ENCODE assay signal across 24 cellular contexts in the genomic region with DNA sequence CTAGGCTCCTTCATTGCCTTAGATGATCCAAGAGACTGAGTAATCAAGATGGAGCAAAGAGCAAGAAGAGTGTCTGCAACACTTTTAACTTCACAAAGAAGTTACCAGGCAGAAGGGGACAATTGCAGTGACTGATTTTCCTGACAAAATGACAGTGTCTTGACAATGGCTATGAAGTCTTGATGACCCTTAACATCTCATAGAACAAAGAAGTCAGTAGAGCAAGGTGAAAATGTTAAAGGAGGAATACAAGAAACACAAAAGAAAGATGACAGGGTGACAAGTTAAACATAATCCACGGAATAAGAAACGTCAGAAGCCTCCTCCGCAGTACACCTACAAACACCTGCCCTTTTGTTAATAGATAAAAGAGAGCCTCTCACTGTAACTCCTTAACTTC. TPM values are rescaled to one million over a fixed set of nuclear protein-coding genes. Genes with fewer than 3 reads are reported as not detected.
"Had no signal": no experiment of that assay in that cellular context is flagged by ENCODE, and none has a peak within 500 bp of the region (broad histone marks: within the 10 kb centered on the region; RNA-seq: fewer than 3 reads in every experiment).

No MANE protein-coding gene starts in this region.

- H3K9me3 Mint-ChIP-seq: stimulated activated memory B cell treated with anti-CD40 and anti-IgM and Interleukin-4, amounts not matched to agents 10 μg/mL and 1 μg/mL and 100 μg/mL, for 72 hours had no signal

- H3K27ac ChIP-seq: epithelial cell of prostate, gastrocnemius medialis, lower lobe of right lung, neutrophil, prostate gland, sigmoid colon, spleen, testis, tibial nerve, upper lobe of left lung had no signal

- H3K4me3 ChIP-seq: gastrocnemius medialis, lower lobe of right lung, prostate gland, sigmoid colon, spleen, testis, tibial nerve, upper lobe of left lung had no signal

- H3K4me1 Mint-ChIP-seq: nephron progenitor cell; stimulated activated memory B cell treated with anti-CD40 and anti-IgM and Interleukin-4, amounts not matched to agents 10 μg/mL and 1 μg/mL and 100 μg/mL, for 72 hours had no signal

- H3K36me3 Mint-ChIP-seq: stimulated activated memory B cell treated with anti-CD40 and anti-IgM and Interleukin-4, amounts not matched to agents 10 μg/mL and 1 μg/mL and 100 μg/mL, for 72 hours had no signal

- H3K36me3 ChIP-seq: gastrocnemius medialis, lower lobe of right lung, neutrophil, prostate gland, sigmoid colon, spleen, tibial nerve, upper lobe of left lung had no signal

- H3K4me3 Mint-ChIP-seq: effector memory CD8-positive, alpha-beta T cell; naive thymus-derived CD8-positive, alpha-beta T cell; nephron progenitor cell; stimulated activated memory B cell treated with anti-CD40 and anti-IgM and Interleukin-4, amounts not matched to agents 10 μg/mL and 1 μg/mL and 100 μg/mL, for 72 hours had no signal

- H3K27ac Mint-ChIP-seq: effector memory CD8-positive, alpha-beta T cell; naive thymus-derived CD8-positive, alpha-beta T cell; nephron progenitor cell; stimulated activated memory B cell treated with anti-CD40 and anti-IgM and Interleukin-4, amounts not matched to agents 10 μg/mL and 1 μg/mL and 100 μg/mL, for 72 hours had no signal

- H3K9me3 ChIP-seq: gastrocnemius medialis, lower lobe of right lung, neutrophil, prostate gland, sigmoid colon, spleen, testis, tibial nerve, upper lobe of left lung had no signal

- DNase-seq: cortex of kidney; effector memory CD8-positive, alpha-beta T cell; foreskin fibroblast; gastrocnemius medialis; left ventricle myocardium superior; lower lobe of right lung; naive thymus-derived CD8-positive, alpha-beta T cell; nephron progenitor cell; right cardiac atrium; sigmoid colon; spleen; stimulated activated CD4-positive, alpha-beta T cell treated with anti-CD3 and anti-CD28 coated beads, Interleukin-4, amount 100 ng/mL, for 4 hours; stimulated activated naive CD8-positive, alpha-beta T cell treated with anti-CD3 and anti-CD28 coated beads, Interleukin-15, Interleukin-2, amounts not matched to agents 100 U/mL and 50 U/mL, for 24 hours; substantia nigra; testis; upper lobe of left lung had no signal

- FAIRE-seq: keratinocyte, urothelium cell line had no signal

- H3K4me1 ChIP-seq: gastrocnemius medialis, lower lobe of right lung, prostate gland, sigmoid colon, upper lobe of left lung had no signal

- H3K27me3 ChIP-seq: gastrocnemius medialis, neutrophil, sigmoid colon, spleen, testis, tibial nerve, upper lobe of left lung had no signal

- ATAC-seq: effector memory CD8-positive, alpha-beta T cell; esophagus mucosa; gastrocnemius medialis; left ventricle myocardium superior; lower lobe of right lung; naive thymus-derived CD8-positive, alpha-beta T cell; right cardiac atrium; stimulated activated memory B cell treated with anti-CD40 and anti-IgM and Interleukin-4, amounts not matched to agents 10 μg/mL and 1 μg/mL and 100 μg/mL, for 72 hours; stimulated activated naive CD8-positive, alpha-beta T cell treated with anti-CD3 and anti-CD28 coated beads, Interleukin-15, Interleukin-2, amounts not matched to agents 100 U/mL and 50 U/mL, for 24 hours had no signal

RNA-seq across cellular contexts. Expression of gene VCAM1, which starts 15.1 kb away (rescaled TPM):
- total RNA-seq: naive thymus-derived CD8-positive, alpha-beta T cell had no signal
- polyA plus RNA-seq: keratinocyte had no signal
